20 cellular contexts compared by ENCODE assay signal in the genomic region with DNA sequence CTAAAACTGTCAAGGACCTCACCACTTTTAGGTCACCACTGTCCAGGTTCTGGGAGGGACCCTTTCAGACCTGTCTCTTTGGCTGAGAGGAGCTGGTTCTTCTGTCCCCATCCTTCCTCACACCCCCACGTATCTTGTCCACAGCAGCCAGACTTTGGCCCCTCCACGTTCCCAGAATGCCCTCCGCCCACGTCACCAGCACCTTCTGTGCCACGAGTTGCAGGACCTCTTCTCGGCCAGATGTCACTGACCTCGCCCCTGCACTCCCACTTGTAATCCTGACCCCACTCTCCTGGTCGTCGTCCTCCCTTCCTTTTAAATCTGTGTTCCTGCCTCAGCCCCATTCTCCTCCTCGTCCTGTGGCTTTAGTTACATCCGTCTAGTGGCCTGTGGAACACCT. TPM values are rescaled to one million over a fixed set of nuclear protein-coding genes. Genes with fewer than 3 reads are reported as not detected.
DNase-seq lines count a peak whose midpoint lies in the region; ATAC-seq, FAIRE-seq and TF ChIP-seq lines count a peak whose summit lies in the region.
"Had no signal": no experiment of that assay in that cellular context is flagged by ENCODE, and none has a peak within 500 bp of the region (broad histone marks: within the 10 kb centered on the region; RNA-seq: fewer than 3 reads in every experiment).

No MANE protein-coding gene starts in this region.

- no peaks in the 10 kb centered on the region for H3K9me3 ChIP-seq in BLaER1 treated with 17β-estradiol and CSF1 and Interleukin-3, amounts not matched to agents 10 nM and 100 nM (replicated peaks in 1 of 11)
- H3K9me3 ChIP-seq in IMR-90 (ENCODE audit: control insufficient read depth, insufficient read depth, low read length), result no peaks in the 10 kb centered on the region
- no peaks in the 10 kb centered on the region for H3K9me3 ChIP-seq in kidney (ENCODE audit: control insufficient read depth in 1 of 2, low read length in 2 of 2)
- H3K9me3 ChIP-seq: SJSA1 had no signal

- H4K5ac ChIP-seq in IMR-90 (ENCODE audit: low read depth, low read length), result no peak overlapping the region

- H3K9me3 Mint-ChIP-seq in stimulated activated effector memory CD8-positive, alpha-beta T cell treated with anti-CD3 and anti-CD28 coated beads, Interleukin-12 subunit alpha, Interleukin-12 subunit beta, amount 100 ng/mL, for 72 hours, result no peaks in the 10 kb centered on the region
- no peaks in the 10 kb centered on the region for H3K9me3 Mint-ChIP-seq in activated CD4-positive, alpha-beta memory T cell treated with anti-CD3 and anti-CD28 coated beads for 36 hours
- H3K9me3 Mint-ChIP-seq in naive thymus-derived CD8-positive, alpha-beta T cell, result no peaks in the 10 kb centered on the region

- H3K4ac ChIP-seq in IMR-90 (ENCODE audit: low read depth, low read length), result no peak overlapping the region

- FAIRE-seq in kidney (lab: Jason Lieb, UNC), result no peak

- no peak for TF ChIP-seq RAD21 in IMR-90 (IDR thresholded peaks at IDR 0.05; ENCODE audit: low read length)

- peak overlapping the region in 8 of 11 experiments; percentile 48 to 95 (median 85); a peak in 15 of 22 replicates for H3K4me2 ChIP-seq in BLaER1 treated with 17β-estradiol and CSF1 and Interleukin-3, amounts not matched to agents 10 nM and 100 nM
- no peak overlapping the region for H3K4me2 ChIP-seq in IMR-90 (ENCODE audit: low read depth, low read length)

- H3K9me1 ChIP-seq in IMR-90 (ENCODE audit: insufficient read depth, low read length), result no peaks in the 10 kb centered on the region

- TF ChIP-seq POLR2A in IMR-90 (IDR thresholded peaks at IDR 0.05; ENCODE audit: low read depth, low read length), result no peak

- H2BK120ac ChIP-seq in IMR-90 (ENCODE audit: low read depth, low read length), result no peak overlapping the region

- 0 out of 22 replicates have a peak, but pooled peaks cover 0 to 6% (median 0%) of the 10 kb centered on the region in 11 experiments for H3K27me3 ChIP-seq in BLaER1 treated with 17β-estradiol and CSF1 and Interleukin-3, amounts not matched to agents 10 nM and 100 nM
- H3K27me3 ChIP-seq in IMR-90 (ENCODE audit: control insufficient read depth, insufficient read depth, low read length), result peaks cover 19% of the 10 kb centered on the region; the same call in 1 of the 2 replicates
- H3K27me3 ChIP-seq: SJSA1 had no signal

- no peaks in the 10 kb centered on the region; a peak in 1 of 22 replicates for H4K20me1 ChIP-seq in BLaER1 treated with 17β-estradiol and CSF1 and Interleukin-3, amounts not matched to agents 10 nM and 100 nM
- peaks cover 6% of the 10 kb centered on the region; the same call in 1 of the 2 replicates for H4K20me1 ChIP-seq in IMR-90 (ENCODE audit: insufficient read depth, low read length)

- H2AK9ac ChIP-seq in IMR-90 (replicated peaks; ENCODE audit: low read depth, low read length, poor library complexity), result no peak overlapping the region

- H3K27ac ChIP-seq in BLaER1 treated with 17β-estradiol and CSF1 and Interleukin-3, amounts not matched to agents 10 nM and 100 nM, result peak overlapping the region in 4 of 11 experiments; percentile 16 to 44 (median 33); a peak in 5 of 22 replicates
- no peak overlapping the region for H3K27ac ChIP-seq in IMR-90 (ENCODE audit: insufficient read depth, low read length)
- no peak overlapping the region for H3K27ac ChIP-seq in kidney (ENCODE audit: low read depth in 2 of 2, low read length in 2 of 2)
- H3K27ac ChIP-seq: SJSA1 had no signal

- H2AK5ac ChIP-seq in IMR-90 (ENCODE audit: low read depth, low read length), result 0 out of 2 replicates have a peak overlapping the region, but pooled peaks have one; percentile 8

- H3K4me3 Mint-ChIP-seq in stimulated activated effector memory CD8-positive, alpha-beta T cell treated with anti-CD3 and anti-CD28 coated beads, Interleukin-12 subunit alpha, Interleukin-12 subunit beta, amount 100 ng/mL, for 72 hours, result no peak overlapping the region
- H3K4me3 Mint-ChIP-seq in activated CD4-positive, alpha-beta memory T cell treated with anti-CD3 and anti-CD28 coated beads for 36 hours, result no peak overlapping the region
- H3K4me3 Mint-ChIP-seq in naive thymus-derived CD8-positive, alpha-beta T cell, result no peak overlapping the region

- H2AFZ ChIP-seq in IMR-90 (replicated peaks; ENCODE audit: low read length, poor library complexity), result no peak overlapping the region

- H2BK5ac ChIP-seq in IMR-90 (ENCODE audit: low read depth, low read length, poor library complexity, severe bottlenecking), result no peak overlapping the region

- 36% methylated on average over 9 of the region's 11 CpGs; no CpG with 5 or more reads in 1 of the 2 experiments for WGBS in IMR-90 (ENCODE audit: extremely low coverage in 2 of 2, insufficient read length in 1 of 2), 2 experiments

- H3K27ac Mint-ChIP-seq in stimulated activated effector memory CD8-positive, alpha-beta T cell treated with anti-CD3 and anti-CD28 coated beads, Interleukin-12 subunit alpha, Interleukin-12 subunit beta, amount 100 ng/mL, for 72 hours, result peak overlapping the region; percentile 19
- no peak overlapping the region for H3K27ac Mint-ChIP-seq in activated CD4-positive, alpha-beta memory T cell treated with anti-CD3 and anti-CD28 coated beads for 36 hours
- H3K27ac Mint-ChIP-seq in naive thymus-derived CD8-positive, alpha-beta T cell, result no peak overlapping the region

- H3K36me3 Mint-ChIP-seq in stimulated activated effector memory CD8-positive, alpha-beta T cell treated with anti-CD3 and anti-CD28 coated beads, Interleukin-12 subunit alpha, Interleukin-12 subunit beta, amount 100 ng/mL, for 72 hours, result no peaks in the 10 kb centered on the region
- H3K36me3 Mint-ChIP-seq in activated CD4-positive, alpha-beta memory T cell treated with anti-CD3 and anti-CD28 coated beads for 36 hours, result no peaks in the 10 kb centered on the region
- H3K36me3 Mint-ChIP-seq in naive thymus-derived CD8-positive, alpha-beta T cell, result no peaks in the 10 kb centered on the region

- CTCF ChIA-PET in IMR-90 (lab: Yijun Ruan, JAX), result interaction anchor here (0.7 to 1.8 kb wide), 9 partner anchors 10 to 392 kb away, joined by 3 to 5 read pairs (median 3); no protein-coding TSS in a partner anchor
- CTCF ChIA-PET in activated CD4-positive, alpha-beta memory T cell treated with anti-CD3 and anti-CD28 coated beads for 36 hours (lab: Charles Lee), result interaction anchor here (0.5 to 3.2 kb wide), 17 partner anchors 8 to 950 kb away, joined by 3 to 48 read pairs (median 4); no protein-coding TSS in a partner anchor

- peaks cover 1% of the 10 kb centered on the region for H3K27me3 Mint-ChIP-seq in activated CD4-positive, alpha-beta memory T cell treated with anti-CD3 and anti-CD28 coated beads for 36 hours
- H3K27me3 Mint-ChIP-seq in naive thymus-derived CD8-positive, alpha-beta T cell, result peaks cover 2 to 10% (median 2%) of the 10 kb centered on the region in 5 donors

- intact Hi-C loops in IMR-90 (cut with micrococcal nuclease), result no loop called here
- intact Hi-C loops in kidney (cut with DNase I), result no loop called here
- intact Hi-C loops in activated CD4-positive, alpha-beta memory T cell treated with anti-CD3 and anti-CD28 coated beads for 36 hours (cut with micrococcal nuclease), result loop anchor here (10.0 kb wide), 1 partner anchor 361 kb away; no protein-coding TSS in a partner anchor

- no peak overlapping the region for H3K56ac ChIP-seq in IMR-90 (ENCODE audit: extremely low read depth, insufficient read depth, low read length)

- dilution Hi-C loops in IMR-90 (cut with HindIII; ENCODE audit: low sequenced_read_pairs, unreplicated experiment), result no loop called here

- no peak overlapping the region for H3K23ac ChIP-seq in IMR-90 (ENCODE audit: low read depth, low read length)

- POLR2A ChIA-PET in IMR-90 (lab: Charles Lee; ENCODE audit: unreplicated experiment), result no interaction called here
- POLR2A ChIA-PET in activated CD4-positive, alpha-beta memory T cell treated with anti-CD3 and anti-CD28 coated beads for 36 hours (lab: Charles Lee), result no interaction called here
- POLR2A ChIA-PET in naive thymus-derived CD8-positive, alpha-beta T cell (lab: Charles Lee), result no interaction called here

- H3K79me1 ChIP-seq in IMR-90 (ENCODE audit: low read depth in 1 of 2, low read length in 2 of 2), result no peaks in the 10 kb centered on the region

- peaks cover 21 to 100% (median 89%) of the 10 kb centered on the region in 10 experiments for H3K4me1 ChIP-seq in BLaER1 treated with 17β-estradiol and CSF1 and Interleukin-3, amounts not matched to agents 10 nM and 100 nM
- H3K4me1 ChIP-seq in IMR-90 (ENCODE audit: control insufficient read depth, insufficient read depth, low read length) (no peaks in the 10 kb centered on the region), kidney (ENCODE audit: control insufficient read depth in 1 of 2, insufficient read depth in 1 of 2, low read depth in 1 of 2, low read length in 2 of 2) (peaks cover 0 to 2% of the 10 kb centered on the region in 2 donors)
- H3K4me1 ChIP-seq: SJSA1 had no signal

- ATAC-seq in IMR-90 (ENCODE audit: low read depth), result no peak
- ATAC-seq in stimulated activated effector memory CD8-positive, alpha-beta T cell treated with anti-CD3 and anti-CD28 coated beads, Interleukin-12 subunit alpha, Interleukin-12 subunit beta, amount 100 ng/mL, for 72 hours, result no peak
- ATAC-seq in GM21723 (IDR thresholded peaks at IDR 0.05; ENCODE audit: unreplicated experiment), result no peak
- no peak for ATAC-seq in naive thymus-derived CD8-positive, alpha-beta T cell

- in situ Hi-C loops in IMR-90 (cut with MboI; ENCODE audit: low sequenced_read_pairs), result loop anchor here (5.0 kb wide), 1 partner anchor 394 kb away; no protein-coding TSS in a partner anchor

- H3K14ac ChIP-seq in IMR-90 (replicated peaks; ENCODE audit: low read depth, low read length), result no peak overlapping the region

- H3K18ac ChIP-seq in IMR-90 (ENCODE audit: low read depth, low read length), result no peak overlapping the region

- no peak overlapping the region for H2BK15ac ChIP-seq in IMR-90 (ENCODE audit: low read depth, low read length)

- TF ChIP-seq CTCF in IMR-90 (conservative IDR thresholded peaks at IDR 0.05; ENCODE audit: low read depth, low read length) (no peak), kidney (IDR thresholded peaks at IDR 0.05; ENCODE audit: borderline replicate concordance, extremely low read depth, insufficient read depth) (no peak)

- H2BK20ac ChIP-seq in IMR-90 (ENCODE audit: low read depth, low read length), result no peak overlapping the region

- DNase-seq in IMR-90 (no peak), kidney (peak; percentile 13)
- DNase-seq in stimulated activated effector memory CD8-positive, alpha-beta T cell treated with anti-CD3 and anti-CD28 coated beads, Interleukin-12 subunit alpha, Interleukin-12 subunit beta, amount 100 ng/mL, for 72 hours (ENCODE audit: low spot score in 2 of 2), result no peak
- no peak for DNase-seq in activated CD4-positive, alpha-beta memory T cell treated with anti-CD3 and anti-CD28 coated beads for 36 hours
- DNase-seq in naive thymus-derived CD8-positive, alpha-beta T cell, result no peak
- DNase-seq: GF-D8, MV-4-11, NCI-H1105, NCI-H1436 treated with DMSO at 0.1 percent for 48 hours, NCI-H187 treated with DMSO at 0.1 percent for 48 hours, NCI-H524 treated with DMSO at 0.1 percent for 48 hours, NCI-H774 had no signal

- peak overlapping the region in 4 of 11 experiments; percentile 27 to 58 (median 52); a peak in 6 of 22 replicates for H3K9ac ChIP-seq in BLaER1 treated with 17β-estradiol and CSF1 and Interleukin-3, amounts not matched to agents 10 nM and 100 nM
- H3K9ac ChIP-seq in IMR-90 (ENCODE audit: low read depth, low read length) (no peak overlapping the region), kidney (ENCODE audit: low read length in 2 of 2) (no peak overlapping the region)

- peaks cover 0 to 29% (median 0%) of the 10 kb centered on the region in 11 experiments; a peak in 5 of 22 replicates for H3K36me3 ChIP-seq in BLaER1 treated with 17β-estradiol and CSF1 and Interleukin-3, amounts not matched to agents 10 nM and 100 nM
- no peaks in the 10 kb centered on the region for H3K36me3 ChIP-seq in IMR-90 (ENCODE audit: control insufficient read depth, insufficient read depth, low read length)
- no peaks in the 10 kb centered on the region for H3K36me3 ChIP-seq in kidney (ENCODE audit: control insufficient read depth in 1 of 2, insufficient read depth in 2 of 2, low read length in 2 of 2)
- H3K36me3 ChIP-seq: SJSA1 had no signal

- no peak overlapping the region for H4K8ac ChIP-seq in IMR-90 (ENCODE audit: low read depth in 2 of 2, low read length in 2 of 2)

- no TSS peak for BruUV-seq in IMR-90 (replicated peaks; lab: Mats Ljungman, UMichigan)

- H3K4me1 Mint-ChIP-seq in stimulated activated effector memory CD8-positive, alpha-beta T cell treated with anti-CD3 and anti-CD28 coated beads, Interleukin-12 subunit alpha, Interleukin-12 subunit beta, amount 100 ng/mL, for 72 hours, result peaks cover 6% of the 10 kb centered on the region
- no peaks in the 10 kb centered on the region for H3K4me1 Mint-ChIP-seq in activated CD4-positive, alpha-beta memory T cell treated with anti-CD3 and anti-CD28 coated beads for 36 hours (ENCODE audit: low read depth)
- peaks cover 0 to 5% (median under 1%) of the 10 kb centered on the region in 4 donors for H3K4me1 Mint-ChIP-seq in naive thymus-derived CD8-positive, alpha-beta T cell

- H4K91ac ChIP-seq in IMR-90 (ENCODE audit: insufficient read depth, low read depth, low read length), result no peak overlapping the region

- H3K4me3 ChIP-seq in BLaER1 treated with 17β-estradiol and CSF1 and Interleukin-3, amounts not matched to agents 10 nM and 100 nM, result no peak overlapping the region
- H3K4me3 ChIP-seq in IMR-90 (ENCODE audit: insufficient read depth, low read depth, low read length) (no peak overlapping the region), kidney (ENCODE audit: low read length in 2 of 2) (no peak overlapping the region)
- H3K4me3 ChIP-seq: K562, SJSA1 had no signal

RNA-seq across cellular contexts. Expression of a gene that starts 22.6 kb away (rescaled TPM):
- total RNA-seq in IMR-90 (2012; rRNA removed) (443 and 475 TPM in 2 replicates), kidney (81.2 TPM)
- polyA plus RNA-seq in IMR-90 (2012; rRNA removed) (364 and 377 TPM in 2 replicates), kidney (ENCODE audit: insufficient read depth, low read depth, low replicate concordance) (136 TPM)
- polyA plus RNA-seq in IMR-90 (2012; cell fraction: cytosol; rRNA removed), result 372 and 417 TPM in 2 replicates
- polyA plus RNA-seq in IMR-90 (2012; cell fraction: nucleus; rRNA removed; ENCODE audit: low replicate concordance), result 300 and 409 TPM in 2 replicates
- 10 to 100 TPM; 95.3 to 95.6 TPM for total RNA-seq in activated CD4-positive, alpha-beta memory T cell treated with anti-CD3 and anti-CD28 coated beads for 36 hours
- 10 to 100 TPM; 59.6 to 70.8 TPM for total RNA-seq in naive thymus-derived CD8-positive, alpha-beta T cell
- polyA plus RNA-seq in naive thymus-derived CD8-positive, alpha-beta T cell, result 100 to 1,000 TPM; 118 to 120 (median 118) TPM

RNA-seq across cellular contexts. Expression of a gene that starts 50.8 kb away (rescaled TPM):
- not detected in 2 replicates for total RNA-seq in IMR-90 (2012; rRNA removed)
- 0.27 TPM in 1 of 2 replicates, not detected in the other for polyA plus RNA-seq in IMR-90 (2012; rRNA removed)
- not detected in 2 replicates for polyA plus RNA-seq in IMR-90 (2012; cell fraction: cytosol; rRNA removed)
- 0.11 and 0.62 TPM in 2 replicates for polyA plus RNA-seq in IMR-90 (2012; cell fraction: nucleus; rRNA removed; ENCODE audit: low replicate concordance)
- total RNA-seq in kidney, result 1.2 TPM
- polyA plus RNA-seq in kidney (ENCODE audit: insufficient read depth, low read depth, low replicate concordance), result 0.73 TPM
- total RNA-seq in activated CD4-positive, alpha-beta memory T cell treated with anti-CD3 and anti-CD28 coated beads for 36 hours, result under 1 TPM in 1 of 2 experiments, not detected in 1; 0.73 TPM
- total RNA-seq in naive thymus-derived CD8-positive, alpha-beta T cell, result 1 to 10 TPM; 1.3 to 1.4 TPM
- polyA plus RNA-seq in naive thymus-derived CD8-positive, alpha-beta T cell, result 1 to 10 TPM in 1 of 3 donors, under 1 TPM in 1, not detected in 1; 0.22 to 3.2 TPM
- total RNA-seq: LHCN-M2, MCF 10A, PC-3 had no signal
- polyA plus RNA-seq: HepG2 had no signal
